Comparison of ENCODE assay signal across 1 cellular context in genomic region chr2:10965241-10965843, GRCh38.
TF ChIP-seq lines count a peak whose summit lies in the region.

No MANE protein-coding gene starts in this region.

TF ChIP-seq in IMR-90, 13 proteins besides CTCF, POLR2A, EP300 and RAD21:
- no peak for TF ChIP-seq RFX5 (IDR thresholded peaks at IDR 0.05; ENCODE audit: low read depth, low read length)
